17 cellular contexts compared by ENCODE assay signal in genomic region chr6:168637853-168638252, GRCh38.
DNase-seq lines count a peak whose midpoint lies in the region; ATAC-seq and TF ChIP-seq lines count a peak whose summit lies in the region.
"Had no signal": no experiment of that assay in that cellular context is flagged by ENCODE, and none has a peak within 500 bp of the region (broad histone marks: within the 10 kb centered on the region; RNA-seq: fewer than 3 reads in every experiment).

No MANE protein-coding gene starts in this region.

- H3K9me3 ChIP-seq in mammary epithelial cell (replicated peaks; ENCODE audit: insufficient read depth, low read length) (peaks cover 18% of the 10 kb centered on the region), WERI-Rb-1 (ENCODE audit: severe bottlenecking) (no peaks in the 10 kb centered on the region)
- H3K9me3 ChIP-seq: HAP-1 had no signal

- DNase-seq in MCF 10A (ENCODE audit: unreplicated experiment) = peak; percentile 49
- no peak for DNase-seq in mammary epithelial cell
- no peak for DNase-seq in sciatic nerve (ENCODE audit: low spot score)
- no peak for DNase-seq in WERI-Rb-1
- no peak for DNase-seq in activated CD4-positive, alpha-beta T cell treated with anti-CD3 and anti-CD28 coated beads for 1 hour
- DNase-seq: AML-193, DMS79 treated with DMSO at 0.1 percent for 48 hours, NCI-H1105, NCI-H2081, NCI-H82, RPMI8226 had no signal

- in situ Hi-C loops in mammary epithelial cell (cut with MboI; ENCODE audit: low sequenced_read_pairs in 2 of 2) = no loop called here

- H3K4me3 Mint-ChIP-seq in MCF 10A (ENCODE audit: unreplicated experiment) = no peak overlapping the region

- H3K36me3 ChIP-seq in mammary epithelial cell (ENCODE audit: insufficient read depth, low read length) (no peaks in the 10 kb centered on the region), WERI-Rb-1 (no peaks in the 10 kb centered on the region)
- H3K36me3 ChIP-seq: HAP-1 had no signal

- no peak overlapping the region for H2AFZ ChIP-seq in mammary epithelial cell (ENCODE audit: low read depth, low read length)

- CTCF ChIA-PET in MCF 10A (lab: Yijun Ruan, JAX) = interaction anchor here (0.5 kb wide), 1 partner anchor 282 kb away, joined by 3 read pairs; no protein-coding TSS in a partner anchor
- CTCF ChIA-PET in mammary epithelial cell (lab: Charles Lee; ENCODE audit: low non-redundant PET) = no interaction called here

- no peak overlapping the region for H3K9ac ChIP-seq in mammary epithelial cell (ENCODE audit: insufficient read depth, low read length)

- ATAC-seq in esophagus mucosa (peak; percentile 93), sciatic nerve (peak; percentile 71), GM21737 (IDR thresholded peaks at IDR 0.05; ENCODE audit: unreplicated experiment) (no peak), HG02938 (IDR thresholded peaks at IDR 0.05; ENCODE audit: unreplicated experiment) (no peak)

- 63% methylated on average over 6 of the region's 9 CpGs for WGBS in mammary epithelial cell (ENCODE audit: low coverage, missing lambda C conversion rate)

- peaks cover 25% of the 10 kb centered on the region for H3K4me1 Mint-ChIP-seq in MCF 10A (ENCODE audit: insufficient read depth, unreplicated experiment)

- no peaks in the 10 kb centered on the region for H3K79me2 ChIP-seq in mammary epithelial cell (ENCODE audit: insufficient read depth, low read length)

- H3K4me2 ChIP-seq in mammary epithelial cell (ENCODE audit: insufficient read depth, low read depth, low read length) = no peak overlapping the region

- intact Hi-C loops in MCF 10A (cut with micrococcal nuclease) = no loop called here
- intact Hi-C loops in mammary epithelial cell (cut with micrococcal nuclease) = no loop called here
- intact Hi-C loops in sciatic nerve (cut with DNase I) = no loop called here

- H3K9me3 Mint-ChIP-seq in MCF 10A (ENCODE audit: unreplicated experiment) = no peaks in the 10 kb centered on the region

- no TSS peak for BruUV-seq in MCF 10A (replicated peaks; lab: Mats Ljungman, UMichigan)
- no TSS peak for BruUV-seq in mammary epithelial cell (replicated peaks; lab: Mats Ljungman, UMichigan)

- no peaks in the 10 kb centered on the region for H3K27me3 Mint-ChIP-seq in MCF 10A (ENCODE audit: insufficient read depth, unreplicated experiment)

- POLR2A ChIA-PET in MCF 10A (lab: Yijun Ruan, JAX) = no interaction called here

- H3K36me3 Mint-ChIP-seq in MCF 10A (ENCODE audit: insufficient read depth, unreplicated experiment) = no peaks in the 10 kb centered on the region

- no peak overlapping the region for H3K4me3 ChIP-seq in mammary epithelial cell (replicated peaks in 1 of 3; ENCODE audit: insufficient read depth in 1 of 3, low read depth in 2 of 3, low read length in 3 of 3)
- H3K4me3 ChIP-seq in WERI-Rb-1 (ENCODE audit: low read depth, low read length) = no peak overlapping the region
- H3K4me3 ChIP-seq: HAP-1 had no signal

- H3K27ac Mint-ChIP-seq in MCF 10A (ENCODE audit: low read depth, unreplicated experiment) = no peak overlapping the region

- H3K27ac ChIP-seq in mammary epithelial cell (ENCODE audit: insufficient read depth, low read depth, low read length) = no peak overlapping the region
- H3K27ac ChIP-seq in WERI-Rb-1 = no peak overlapping the region
- H3K27ac ChIP-seq: 22Rv1, C4-2B had no signal

- H3K4me1 ChIP-seq in mammary epithelial cell (ENCODE audit: insufficient read depth, low read length) = no peaks in the 10 kb centered on the region

- H4K20me1 ChIP-seq in mammary epithelial cell (ENCODE audit: insufficient read depth, low read length) = no peaks in the 10 kb centered on the region

- no peaks in the 10 kb centered on the region for H3K27me3 ChIP-seq in mammary epithelial cell (ENCODE audit: insufficient read depth, low read length)
- H3K27me3 ChIP-seq in WERI-Rb-1 (ENCODE audit: insufficient read depth, low read depth, severe bottlenecking) = no peaks in the 10 kb centered on the region

- TF ChIP-seq CTCF in MCF 10A (IDR thresholded peaks at IDR 0.05; ENCODE audit: unreplicated experiment) (no peak), mammary epithelial cell (conservative IDR thresholded peaks at IDR 0.05 in 1 of 2, IDR thresholded peaks at IDR 0.05 in 1 of 2; ENCODE audit: extremely low read depth in 1 of 2, insufficient read depth in 1 of 2, low read depth in 1 of 2, low read length in 2 of 2) (no peak), WERI-Rb-1 (IDR thresholded peaks at IDR 0.05; ENCODE audit: low read depth, low read length) (no peak)

- dilution Hi-C loops in mammary epithelial cell (cut with HindIII; ENCODE audit: low sequenced_read_pairs) = no loop called here

Comparison
In these comparisons a context has a peak if more than half of its experiments do, and no peak if none do; other contexts are left out.
1. ATAC-seq: peak in esophagus mucosa (single experiment) and sciatic nerve (single experiment); none in GM21737 (single experiment) and HG02938 (single experiment).